In genomic region chr6:93419304-93420162, GRCh38 we compare ENCODE assay signal across 8 cellular contexts. TPM values are rescaled to one million over a fixed set of nuclear protein-coding genes. Genes with fewer than 3 reads are reported as not detected.
DNase-seq lines count a peak whose midpoint lies in the region; ATAC-seq and TF ChIP-seq lines count a peak whose summit lies in the region.

Gene EPHA7, minus strand, starts transcription at chr6:93419559. Its CDS starts 218 bp downstream, at chr6:93419341.

- peaks cover 58% of the 10 kb centered on the region for H3K27me3 Mint-ChIP-seq in Calu3 (ENCODE audit: unreplicated experiment)

- H3K27ac Mint-ChIP-seq in Calu3 (ENCODE audit: unreplicated experiment), result no peak within 1 kb of the TSS

- TF ChIP-seq CTCF in Calu3 (IDR thresholded peaks at IDR 0.05; ENCODE audit: unreplicated experiment), result no peak
- no peak for TF ChIP-seq CTCF in heart left ventricle (IDR thresholded peaks at IDR 0.05)
- TF ChIP-seq CTCF in uterus (IDR thresholded peaks at IDR 0.05), result no peak

- H3K27me3 ChIP-seq in heart left ventricle (peaks cover 4 to 76% (median 49%) of the 10 kb centered on the region in 9 donors), uterus (peaks cover 12 to 44% of the 10 kb centered on the region in 2 donors)

- H3K4me1 ChIP-seq in heart left ventricle (peaks cover 0 to 30% (median 11%) of the 10 kb centered on the region in 12 donors), uterus (peaks cover 0 to 12% of the 10 kb centered on the region in 2 donors)

- intact Hi-C loops in Calu3 (cut with micrococcal nuclease; ENCODE audit: unreplicated experiment) (no loop called here), heart left ventricle (cut with DNase I) (loop anchor here in 4 of 10 donors (1.0 to 10.0 kb wide), 4 partner anchors 197 to 607 kb away; no protein-coding TSS in a partner anchor), uterus (cut with DNase I; ENCODE audit: low total_unique reads) (no loop called here)

- CTCF ChIA-PET in Calu3 (lab: Charles Lee), result no interaction called here

- peak within 1 kb of the TSS; percentile 67 for H3K4me3 Mint-ChIP-seq in Calu3 (ENCODE audit: low read depth, unreplicated experiment)

- H3K9me3 ChIP-seq in heart left ventricle, result no peaks in the 10 kb centered on the region
- no peaks in the 10 kb centered on the region for H3K9me3 ChIP-seq in uterus

- H3K36me3 ChIP-seq in heart left ventricle (no peaks in the 10 kb centered on the region), uterus (no peaks in the 10 kb centered on the region)

- no peaks in the 10 kb centered on the region for H3K9me3 Mint-ChIP-seq in Calu3 (ENCODE audit: low read depth, unreplicated experiment)

- H3K4me1 Mint-ChIP-seq in Calu3 (ENCODE audit: low read depth, unreplicated experiment), result peaks cover 8% of the 10 kb centered on the region

- TF ChIP-seq POLR2A in heart left ventricle (IDR thresholded peaks at IDR 0.05), result peak; percentile 26 to 73
- TF ChIP-seq POLR2A in uterus (IDR thresholded peaks at IDR 0.05), result peak in 1 of 2 donors; percentile 58

- BruUV-seq in Calu3 (replicated peaks; lab: Mats Ljungman, UMichigan), result no TSS peak

- 1% methylated on average over 43 to 50 of the region's 50 CpGs for WGBS in heart left ventricle, 4 donors

- H3K4me3 ChIP-seq in heart left ventricle, result peak within 1 kb of the TSS; percentile 31 to 73 (median 60)
- peak within 1 kb of the TSS; percentile 3 to 55 for H3K4me3 ChIP-seq in uterus

- peak within 1 kb of the TSS; percentile 70 for H3K27ac ChIP-seq in angular gyrus (ENCODE audit: low read depth, low read length)
- peak within 1 kb of the TSS in 10 of 12 donors; percentile 11 to 85 (median 66) for H3K27ac ChIP-seq in heart left ventricle
- peak within 1 kb of the TSS in 1 of 2 donors; percentile 37 for H3K27ac ChIP-seq in uterus

- peaks cover 21% of the 10 kb centered on the region for H3K36me3 Mint-ChIP-seq in Calu3 (ENCODE audit: insufficient read depth, unreplicated experiment)

- DNase-seq in Calu3 (peak; percentile 80), NCI-H774 (lab: John Stamatoyannopoulos, UW) (peak; percentile 100), heart left ventricle (peak; percentile 90 to 95 (median 94)), nucleus accumbens (lab: John Stamatoyannopoulos, UW) (peak; percentile 47 to 97 (median 93)), uterus (peak; percentile 93 to 97)

- ATAC-seq in GM21367 (IDR thresholded peaks at IDR 0.05; ENCODE audit: unreplicated experiment) (peak; percentile 80), HG03575 (IDR thresholded peaks at IDR 0.05; ENCODE audit: extremely low read depth, insufficient number of reproducible peaks, low FRiP score, unreplicated experiment) (peak; percentile 37), heart left ventricle (peak; percentile 96 to 97 (median 96))

RNA-seq across cellular contexts. Expression of gene EPHA7, which starts in this region (rescaled TPM):
- total RNA-seq in Calu3 (2022), result 0.17 and 1.6 TPM in 2 replicates
- total RNA-seq in heart left ventricle, result 10 to 100 TPM in 1 of 9 donors, 1 to 10 TPM in 8; 2.1 to 12.1 (median 3.1) TPM
- polyA plus RNA-seq in heart left ventricle, result 1 to 10 TPM; 1.3 to 1.5 TPM
- 10 to 100 TPM in 1 of 4 donors, 1 to 10 TPM in 2, under 1 TPM in 1; 0.77 to 46.8 (median 2.1) TPM for total RNA-seq in uterus

Comparison
In these comparisons a context has a peak if more than half of its experiments do, and no peak if none do; other contexts are left out.
1. ATAC-seq: peak in every context shown above with its lines; median percentile 96 in heart left ventricle; 80 in GM21367; 37 in HG03575.